ENCODE assay signal across 21 cellular contexts in the genomic region with DNA sequence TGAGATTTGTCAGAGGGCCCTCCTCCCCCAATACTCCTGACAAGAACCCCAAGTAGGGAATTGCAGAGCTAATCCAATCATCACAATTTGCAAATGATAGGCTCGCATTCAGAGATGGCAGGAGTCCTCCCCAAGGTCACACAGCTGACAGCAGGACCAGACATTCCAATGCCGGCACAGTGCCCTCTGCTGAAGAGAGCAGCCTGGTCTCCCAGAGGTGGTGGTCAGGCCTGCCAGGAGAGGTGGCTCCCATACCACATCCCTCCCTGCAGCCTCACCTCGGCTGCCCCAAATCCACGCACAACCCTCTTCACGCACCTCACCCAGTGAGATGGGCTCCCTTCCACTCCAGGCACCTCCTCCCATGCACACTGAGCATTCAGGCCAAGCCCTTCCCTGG. TPM values are rescaled to one million over a fixed set of nuclear protein-coding genes. Genes with fewer than 3 reads are reported as not detected.
DNase-seq lines count a peak whose midpoint lies in the region; ATAC-seq, FAIRE-seq and TF ChIP-seq lines count a peak whose summit lies in the region.
"Had no signal": no experiment of that assay in that cellular context is flagged by ENCODE, and none has a peak within 500 bp of the region (broad histone marks: within the 10 kb centered on the region; RNA-seq: fewer than 3 reads in every experiment).

No MANE protein-coding gene starts in this region.

- peaks cover 44% of the 10 kb centered on the region for H3K4me1 Mint-ChIP-seq in WTC11
- H3K4me1 Mint-ChIP-seq in endodermal cell, result peaks cover 2% of the 10 kb centered on the region
- H3K4me1 Mint-ChIP-seq: CD4-positive, alpha-beta memory T cell had no signal

- POLR2A ChIA-PET in HepG2 (lab: Yijun Ruan, JAX), result no interaction called here
- POLR2A ChIA-PET in WTC11 (lab: Charles Lee), result no interaction called here

- no peak for ATAC-seq in HepG2
- ATAC-seq in right lobe of liver, result no peak
- ATAC-seq in WTC11, result peak; percentile 82
- ATAC-seq: A549 had no signal

- no peak overlapping the region for H3K4me3 Mint-ChIP-seq in WTC11
- no peak overlapping the region for H3K4me3 Mint-ChIP-seq in endodermal cell
- H3K4me3 Mint-ChIP-seq: CD4-positive, alpha-beta memory T cell had no signal

- H3K27ac Mint-ChIP-seq in WTC11 (no peak overlapping the region), endodermal cell (no peak overlapping the region)
- H3K27ac Mint-ChIP-seq: CD4-positive, alpha-beta memory T cell had no signal

- intact Hi-C loops in HepG2 (cut with micrococcal nuclease; ENCODE audit: unreplicated experiment), result no loop called here
- intact Hi-C loops in right lobe of liver (cut with DNase I), result no loop called here

- no peak for TF ChIP-seq RAD21 in HepG2 (CRISPR knock-in tag; IDR thresholded peaks at IDR 0.05)

- H3K9me3 Mint-ChIP-seq in WTC11, result no peaks in the 10 kb centered on the region
- no peaks in the 10 kb centered on the region for H3K9me3 Mint-ChIP-seq in endodermal cell
- H3K9me3 Mint-ChIP-seq: CD4-positive, alpha-beta memory T cell had no signal

- H3K9ac ChIP-seq in HepG2 (ENCODE audit: insufficient read depth, low read depth, low read length) (no peak overlapping the region), endodermal cell (ENCODE audit: extremely low read depth, low read length, poor library complexity, severe bottlenecking) (no peak overlapping the region)
- H3K9ac ChIP-seq: GM23248 had no signal

- H3K27ac ChIP-seq in HepG2 (ENCODE audit: extremely low read length, insufficient read depth, low read length) (no peak overlapping the region), right lobe of liver (no peak overlapping the region), endodermal cell (ENCODE audit: low read depth, low read length) (no peak overlapping the region)
- H3K27ac ChIP-seq: A549, GM23248 had no signal

- no peaks in the 10 kb centered on the region for H3K4me1 ChIP-seq in HepG2 (ENCODE audit: insufficient read depth, low read length)
- no peaks in the 10 kb centered on the region for H3K4me1 ChIP-seq in right lobe of liver
- H3K4me1 ChIP-seq in endodermal cell (ENCODE audit: control insufficient read depth, insufficient read depth, low read length), result no peaks in the 10 kb centered on the region
- H3K4me1 ChIP-seq: A549, HAP-1 had no signal

- FAIRE-seq in HepG2 (lab: Jason Lieb, UNC), result no peak
- FAIRE-seq: A549, G401.6, GM12892, H54 had no signal

- H3K4me3 ChIP-seq in HepG2 (replicated peaks in 1 of 3; ENCODE audit: insufficient read depth in 1 of 3, low read depth in 2 of 3, low read length in 3 of 3), result no peak overlapping the region
- no peak overlapping the region for H3K4me3 ChIP-seq in right lobe of liver
- no peak overlapping the region for H3K4me3 ChIP-seq in endodermal cell (ENCODE audit: low read length)
- H3K4me3 ChIP-seq: A549, GM23248, HAP-1 had no signal

- in situ Hi-C loops in HepG2 (cut with HindIII; ENCODE audit: extremely low pct_ligation_motif_present, low pct_unique_long_range_greater_than_20kb), result no loop called here

- BruUV-seq in HepG2 (replicated peaks; lab: Mats Ljungman, UMichigan), result no TSS peak

- DNase-seq in HepG2 (ENCODE audit: low spot score) (no peak), right lobe of liver (no peak), WTC11 (ENCODE audit: low spot score) (no peak), endodermal cell (peak; percentile 52), AG08395 (ENCODE audit: low spot score) (no peak), glomerular visceral epithelial cell (ENCODE audit: extremely low spot score) (no peak)
- no peak for DNase-seq in activated CD4-positive, CD25-positive, alpha-beta regulatory T cell (lab: John Stamatoyannopoulos, UW)
- DNase-seq: 8988T; ACHN; C1 segment of cervical spinal cord; CD4-positive, alpha-beta memory T cell; COR-L47; DMS153; DND-41; GM23248 had no signal

- TF ChIP-seq EP300 in HepG2 (IDR thresholded peaks at IDR 0.05; ENCODE audit: low read depth in 2 of 2, low read length in 2 of 2), result no peak
- TF ChIP-seq EP300 in HepG2 (CRISPR knock-in tag; IDR thresholded peaks at IDR 0.05; ENCODE audit: borderline replicate concordance), result no peak

- no peaks in the 10 kb centered on the region for H3K9me3 ChIP-seq in HepG2 (ENCODE audit: low read length)
- H3K9me3 ChIP-seq in right lobe of liver, result no peaks in the 10 kb centered on the region
- no peaks in the 10 kb centered on the region for H3K9me3 ChIP-seq in endodermal cell (ENCODE audit: control insufficient read depth, low read length)
- H3K9me3 ChIP-seq: A549, HAP-1 had no signal

- WGBS in HepG2 (ENCODE audit: low lambda C conversion rate), result 18% methylated on average over 4 of the region's 5 CpGs
- WGBS in right lobe of liver (ENCODE audit: insufficient coverage, low coverage, low lambda C conversion rate, missing lambda C conversion rate), result 80% methylated on average over 1 of the region's 5 CpGs
- WGBS in endodermal cell (ENCODE audit: insufficient coverage in 1 of 2, insufficient read length in 1 of 2), 2 experiments, result 80 to 83% methylated on average over 1 to 5 of the region's 5 CpGs

- TF ChIP-seq CTCF in HepG2 (CRISPR knock-in tag; IDR thresholded peaks at IDR 0.05), result no peak
- no peak for TF ChIP-seq CTCF in right lobe of liver (IDR thresholded peaks at IDR 0.05)
- no peak for TF ChIP-seq CTCF in WTC11 (IDR thresholded peaks at IDR 0.05)
- peak; percentile 38 for TF ChIP-seq CTCF in endodermal cell (conservative IDR thresholded peaks at IDR 0.05)

- H3K36me3 ChIP-seq in HepG2 (replicated peaks in 1 of 2; ENCODE audit: control insufficient read depth in 1 of 2, insufficient read depth in 2 of 2, low read length in 2 of 2) (no peaks in the 10 kb centered on the region), right lobe of liver (no peaks in the 10 kb centered on the region), endodermal cell (ENCODE audit: control insufficient read depth, insufficient read depth, low read length) (no peaks in the 10 kb centered on the region)
- H3K36me3 ChIP-seq: HAP-1 had no signal

- H2AFZ ChIP-seq in HepG2 (ENCODE audit: low read length), result no peak overlapping the region
- H2AFZ ChIP-seq: GM23248 had no signal

- H3K79me2 ChIP-seq in HepG2 (ENCODE audit: insufficient read depth, low read length), result no peaks in the 10 kb centered on the region

- CTCF ChIA-PET in HepG2 (lab: Yijun Ruan, JAX; ENCODE audit: low intra/inter-chr PET ratio, low total read pairs), result no interaction called here
- CTCF ChIA-PET in WTC11 (lab: Charles Lee), result interaction anchor here (0.7 to 1.4 kb wide), 2 partner anchors 34 to 37 kb away, joined by 3 to 4 read pairs; no protein-coding TSS in a partner anchor

- no peaks in the 10 kb centered on the region for H3K36me3 Mint-ChIP-seq in WTC11
- H3K36me3 Mint-ChIP-seq in endodermal cell (ENCODE audit: low read depth), result no peaks in the 10 kb centered on the region
- H3K36me3 Mint-ChIP-seq: CD4-positive, alpha-beta memory T cell had no signal

- TF ChIP-seq POLR2A in HepG2 (IDR thresholded peaks at IDR 0.05; ENCODE audit: insufficient read depth in 1 of 2, low read depth in 2 of 2, low read length in 2 of 2) (no peak), right lobe of liver (IDR thresholded peaks at IDR 0.05) (no peak)

- H3K27me3 Mint-ChIP-seq in WTC11 (ENCODE audit: low read depth), result peaks cover 9% of the 10 kb centered on the region
- H3K27me3 Mint-ChIP-seq in endodermal cell (ENCODE audit: insufficient read depth), result peaks cover 85% of the 10 kb centered on the region

- peaks cover 1 to 38% of the 10 kb centered on the region in 2 experiments; a peak in 4 of 5 replicates for H3K27me3 ChIP-seq in HepG2 (ENCODE audit: control insufficient read depth in 1 of 2, insufficient read depth in 2 of 2, low read length in 2 of 2)
- H3K27me3 ChIP-seq in right lobe of liver, result no peaks in the 10 kb centered on the region
- peaks cover 69% of the 10 kb centered on the region for H3K27me3 ChIP-seq in endodermal cell (ENCODE audit: control insufficient read depth, insufficient read depth, low read length, poor library complexity, severe bottlenecking)

- no peak overlapping the region for H3K4me2 ChIP-seq in HepG2 (ENCODE audit: low read depth, low read length)
- H3K4me2 ChIP-seq: A549 had no signal

- no peaks in the 10 kb centered on the region for H4K20me1 ChIP-seq in HepG2 (ENCODE audit: insufficient read depth, low read length)

TF ChIP-seq in HepG2, 621 proteins besides CTCF, POLR2A, EP300 and RAD21 (continues in another document):
- TF ChIP-seq ZNF768 (CRISPR knock-in tag; IDR thresholded peaks at IDR 0.05) (peak; percentile 91), NR2F6 (IDR thresholded peaks at IDR 0.05) (no peak), NR2F6 (CRISPR knock-in tag; IDR thresholded peaks at IDR 0.05) (no peak), ZNF33B (CRISPR knock-in tag; IDR thresholded peaks at IDR 0.05) (no peak)

TF ChIP-seq in WTC11, 78 proteins besides CTCF, POLR2A, EP300 and RAD21 (continues in another document):
- TF ChIP-seq, protein P1, sequence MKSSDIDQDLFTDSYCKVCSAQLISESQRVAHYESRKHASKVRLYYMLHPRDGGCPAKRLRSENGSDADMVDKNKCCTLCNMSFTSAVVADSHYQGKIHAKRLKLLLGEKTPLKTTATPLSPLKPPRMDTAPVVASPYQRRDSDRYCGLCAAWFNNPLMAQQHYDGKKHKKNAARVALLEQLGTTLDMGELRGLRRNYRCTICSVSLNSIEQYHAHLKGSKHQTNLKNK (CRISPR knock-in tag; IDR thresholded peaks at IDR 0.05), result no peak

RNA-seq across cellular contexts. Expression of a gene that starts 25.4 kb away (rescaled TPM):
- not detected in 2 replicates for total RNA-seq in HepG2 (2016; rRNA removed; fragmentation: Illumina TruSeq; extraction: Trizol)
- total RNA-seq in HepG2 (2016; cell fraction: cytosol; rRNA removed; fragmentation: Illumina TruSeq; extraction: Trizol; ENCODE audit: low read depth), result not detected in 2 replicates
- not detected in 2 replicates for total RNA-seq in HepG2 (2016; cell fraction: insoluble cytoplasmic fraction; rRNA removed; fragmentation: Illumina TruSeq; extraction: Trizol)
- total RNA-seq in HepG2 (2016; cell fraction: membrane; rRNA removed; fragmentation: Illumina TruSeq; extraction: Trizol), result not detected in 2 replicates
- total RNA-seq in HepG2 (2016; cell fraction: nucleus; rRNA removed; fragmentation: Illumina TruSeq; extraction: Trizol), result not detected in 2 replicates
- not detected in 2 replicates for polyA plus RNA-seq in HepG2 (2011; rRNA removed)
- not detected in 2 replicates for polyA plus RNA-seq in HepG2 (2011; cell fraction: cytosol; rRNA removed)
- polyA plus RNA-seq in HepG2 (2011; cell fraction: nucleus; rRNA removed), result not detected in 2 replicates
- polyA plus RNA-seq in HepG2 (2012), result not detected in 2 replicates
- polyA plus RNA-seq in HepG2 (2016; cell fraction: cytosol; fragmentation: Illumina TruSeq; extraction: Trizol; ENCODE audit: low read depth), result not detected in 2 replicates
- not detected in 2 replicates for polyA plus RNA-seq in HepG2 (2016; cell fraction: insoluble cytoplasmic fraction; fragmentation: Illumina TruSeq; extraction: Trizol; ENCODE audit: low read depth)
- polyA plus RNA-seq in HepG2 (2016; cell fraction: membrane; fragmentation: Illumina TruSeq; extraction: Trizol; ENCODE audit: low read depth), result not detected in 2 replicates
- not detected in 2 replicates for polyA plus RNA-seq in HepG2 (2016; cell fraction: nucleus; fragmentation: Illumina TruSeq; extraction: Trizol; ENCODE audit: insufficient read depth, low read depth)
- polyA minus RNA-seq in HepG2 (2011; rRNA and poly(A)+ RNA removed; ENCODE audit: low replicate concordance), result not detected in 2 replicates
- not detected in 2 replicates for polyA minus RNA-seq in HepG2 (2011; cell fraction: cytosol; rRNA and poly(A)+ RNA removed)
- polyA minus RNA-seq in HepG2 (2011; cell fraction: nucleus; rRNA and poly(A)+ RNA removed), result not detected in 2 replicates
- total RNA-seq in right lobe of liver, result not detected
- not detected in 3 replicates for total RNA-seq in WTC11 (2021)
- not detected for total RNA-seq in endodermal cell
- polyA plus RNA-seq in endodermal cell (2013, experiment 1 of 2), result 0.39 TPM
- polyA plus RNA-seq in endodermal cell (2013, experiment 2 of 2), result 0.54 TPM
- total RNA-seq: CD4-positive, alpha-beta memory T cell had no signal
- polyA plus RNA-seq: BJ; CD4-positive, alpha-beta memory T cell had no signal
